In the genomic region with DNA sequence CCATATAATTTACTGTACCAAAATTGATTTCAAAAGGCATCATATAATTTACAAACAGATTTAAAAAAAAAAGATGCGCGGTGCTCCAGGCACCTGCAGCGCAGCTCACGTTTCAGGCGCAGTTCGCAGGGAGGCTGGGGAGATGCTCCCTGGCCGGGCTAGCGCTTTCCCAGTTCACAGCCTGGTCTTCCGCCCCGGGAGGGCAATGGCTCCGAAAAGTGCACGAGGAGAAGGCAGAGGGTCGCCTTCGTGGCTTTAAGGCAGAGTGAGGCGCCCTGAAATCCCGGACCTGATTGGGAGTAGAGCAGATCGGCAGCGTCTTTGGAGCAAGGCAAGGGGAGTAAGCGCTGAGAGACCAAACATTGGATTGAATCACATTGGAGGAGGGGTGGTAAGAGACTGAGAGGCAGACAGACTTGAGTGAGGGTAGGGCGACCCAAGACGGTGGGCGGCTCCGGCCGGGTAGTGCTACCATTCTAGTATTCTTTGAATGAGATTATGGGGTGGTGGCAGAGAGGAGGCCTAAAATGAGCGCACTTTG, we compare ENCODE assay signal across 19 cellular contexts. TPM values are rescaled to one million over a fixed set of nuclear protein-coding genes. Genes with fewer than 3 reads are reported as not detected.
DNase-seq lines count a peak whose midpoint lies in the region; ATAC-seq and TF ChIP-seq lines count a peak whose summit lies in the region.
"Had no signal": no experiment of that assay in that cellular context is flagged by ENCODE, and none has a peak within 500 bp of the region (broad histone marks: within the 10 kb centered on the region; RNA-seq: fewer than 3 reads in every experiment).

No MANE protein-coding gene starts in this region.

- TF ChIP-seq POLR2A in esophagus squamous epithelium (IDR thresholded peaks at IDR 0.05), result no peak

- H3K27me3 Mint-ChIP-seq in IgD-negative memory B cell, result peaks cover 73% of the 10 kb centered on the region

- no peaks in the 10 kb centered on the region for H3K36me3 Mint-ChIP-seq in IgD-negative memory B cell

- H3K9ac ChIP-seq in SK-N-SH (no peak overlapping the region), neural cell (ENCODE audit: low read length) (peak overlapping the region; percentile 12)

- H3K27me3 ChIP-seq in SK-N-SH (ENCODE audit: insufficient read depth), result peaks cover 84% of the 10 kb centered on the region
- H3K27me3 ChIP-seq in neural cell (ENCODE audit: insufficient read depth, low read depth, low read length), result peaks cover 100% of the 10 kb centered on the region
- H3K27me3 ChIP-seq in esophagus squamous epithelium, result peaks cover 18 to 100% (median 51%) of the 10 kb centered on the region in 4 donors

- no peak overlapping the region for H3K27ac ChIP-seq in SK-N-SH (ENCODE audit: low read depth in 2 of 2, low read length in 1 of 2)
- H3K27ac ChIP-seq in coronary artery, result no peak overlapping the region
- no peak overlapping the region for H3K27ac ChIP-seq in neural cell (ENCODE audit: low read length)
- H3K27ac ChIP-seq in esophagus squamous epithelium, result no peak overlapping the region
- H3K27ac ChIP-seq: SJSA1, uterus had no signal

- H3K27ac Mint-ChIP-seq in IgD-negative memory B cell, result peak overlapping the region in 1 of 3 donors; percentile 35

- intact Hi-C loops in esophagus squamous epithelium (cut with DNase I), result no loop called here

- TF ChIP-seq CTCF in SK-N-SH (IDR thresholded peaks at IDR 0.05) (no peak), coronary artery (IDR thresholded peaks at IDR 0.05) (no peak), neural cell (IDR thresholded peaks at IDR 0.05; ENCODE audit: poor library complexity, severe bottlenecking) (no peak), esophagus squamous epithelium (IDR thresholded peaks at IDR 0.05) (no peak)

- H3K79me2 ChIP-seq in SK-N-SH (ENCODE audit: insufficient read depth) (no peaks in the 10 kb centered on the region), neural cell (replicated peaks; ENCODE audit: insufficient read depth, low read length) (no peaks in the 10 kb centered on the region)

- POLR2A ChIA-PET in SK-N-SH (lab: Yijun Ruan, JAX), result no interaction called here

- H3K9me3 Mint-ChIP-seq in IgD-negative memory B cell, result peaks cover 0 to 2% (median 0%) of the 10 kb centered on the region in 3 donors

- H4K20me1 ChIP-seq in SK-N-SH (ENCODE audit: insufficient read depth) (no peaks in the 10 kb centered on the region), neural cell (ENCODE audit: insufficient read depth) (no peaks in the 10 kb centered on the region)

- DNase-seq in SK-N-SH (peak; percentile 35), coronary artery (ENCODE audit: low spot score) (no peak), esophagus squamous epithelium (lab: John Stamatoyannopoulos, UW) (no peak), NCI-H82 (lab: John Stamatoyannopoulos, UW) (no peak), NOMO-1 treated with DMSO at 0.1 percent for 48 hours (lab: John Stamatoyannopoulos, UW; ENCODE audit: unreplicated experiment) (no peak)
- DNase-seq: activated CD4-positive, CD25-positive, alpha-beta regulatory T cell treated with anti-CD3 and anti-CD28 coated beads, Interleukin-2, amount 50 U/mL, for 72 hours; activated gamma-delta T cell; hippocampal formation; KBM-7; NCI-H1694 treated with DMSO at 0.1 percent for 48 hours; NK-92 treated with Interleukin-12 subunit alpha and Interleukin-12 subunit beta, amount 100 ng/mL, for 24 hours; uterus had no signal

- CTCF ChIA-PET in SK-N-SH (lab: Yijun Ruan, JAX), result interaction anchor here (0.7 to 1.3 kb wide), 2 partner anchors 56 to 65 kb away, joined by 3 read pairs; no protein-coding TSS in a partner anchor

- WGBS in SK-N-SH (ENCODE audit: low lambda C conversion rate), result 8% methylated on average over 25 of the region's 25 CpGs
- WGBS in esophagus squamous epithelium, 2 donors, result 3 to 6% methylated on average over 20 to 25 of the region's 25 CpGs

- H3K4me2 ChIP-seq in SK-N-SH (no peak overlapping the region), neural cell (ENCODE audit: low read length) (no peak overlapping the region)

- H3F3A ChIP-seq in SK-N-SH (replicated peaks; ENCODE audit: insufficient read depth), result no peaks in the 10 kb centered on the region
- H3F3A ChIP-seq in neural cell (ENCODE audit: insufficient read depth, low read length, poor library complexity, severe bottlenecking), result no peaks in the 10 kb centered on the region

- H3K4me3 Mint-ChIP-seq in IgD-negative memory B cell, result peak overlapping the region; percentile 63 to 88 (median 81)

- peaks cover 9 to 18% (median 14%) of the 10 kb centered on the region in 3 donors for H3K4me1 Mint-ChIP-seq in IgD-negative memory B cell

- no peak for TF ChIP-seq RAD21 in SK-N-SH (IDR thresholded peaks at IDR 0.05; ENCODE audit: low read length)
- no peak for TF ChIP-seq RAD21 in neural cell (conservative IDR thresholded peaks at IDR 0.05)

- H3K4me1 ChIP-seq in SK-N-SH (ENCODE audit: control insufficient read depth in 1 of 2, insufficient read depth in 2 of 2, low read depth in 1 of 2, low read length in 1 of 2) (peaks cover 0 to 19% of the 10 kb centered on the region in 2 experiments; a peak in 1 of 4 replicates), esophagus squamous epithelium (peaks cover 4 to 36% (median 12%) of the 10 kb centered on the region in 3 donors)
- H3K4me1 ChIP-seq: SJSA1 had no signal

- H3K9me3 ChIP-seq in SK-N-SH, result no peaks in the 10 kb centered on the region
- H3K9me3 ChIP-seq in neural cell (ENCODE audit: low read length), result no peaks in the 10 kb centered on the region
- H3K9me3 ChIP-seq in esophagus squamous epithelium, result no peaks in the 10 kb centered on the region
- H3K9me3 ChIP-seq: SJSA1, uterus had no signal

- H3K9me2 ChIP-seq in SK-N-SH (no peaks in the 10 kb centered on the region), neural cell (ENCODE audit: insufficient read depth, low read length) (no peaks in the 10 kb centered on the region)

- no peak for ATAC-seq in SK-N-SH treated with all-trans-retinoic acid at 6 μM for 48 hours

- H2AFZ ChIP-seq in SK-N-SH (ENCODE audit: low read depth), result no peak overlapping the region
- no peak overlapping the region for H2AFZ ChIP-seq in neural cell (ENCODE audit: low read depth, low read length)

- TF ChIP-seq EP300 in SK-N-SH (IDR thresholded peaks at IDR 0.05; ENCODE audit: borderline replicate concordance in 1 of 2, low read depth in 1 of 2, low read length in 1 of 2) (no peak), neural cell (conservative IDR thresholded peaks at IDR 0.05; ENCODE audit: poor library complexity, severe bottlenecking) (no peak)

- H3K4me3 ChIP-seq in SK-N-SH (ENCODE audit: low read depth in 2 of 2, low read length in 1 of 2) (no peak overlapping the region), coronary artery (peak overlapping the region; percentile 61), neural cell (ENCODE audit: low read length) (peak overlapping the region; percentile 62), esophagus squamous epithelium (no peak overlapping the region)
- H3K4me3 ChIP-seq: SJSA1, uterus had no signal

- H3K36me3 ChIP-seq in SK-N-SH (replicated peaks in 1 of 2; ENCODE audit: control insufficient read depth in 1 of 2, insufficient read depth in 2 of 2, low read length in 1 of 2), result no peaks in the 10 kb centered on the region
- no peaks in the 10 kb centered on the region for H3K36me3 ChIP-seq in neural cell (ENCODE audit: insufficient read depth, low read length)
- no peaks in the 10 kb centered on the region for H3K36me3 ChIP-seq in esophagus squamous epithelium
- H3K36me3 ChIP-seq: SJSA1, uterus had no signal

TF ChIP-seq in SK-N-SH, 30 proteins besides CTCF, POLR2A, EP300 and RAD21:
- TF ChIP-seq NRF1 (IDR thresholded peaks at IDR 0.05; ENCODE audit: low read depth, low read length), result no peak

TF ChIP-seq in SK-N-SH treated with all-trans-retinoic acid at 6 μM for 48 hours, 23 proteins besides CTCF, POLR2A, EP300 and RAD21 (continues in another document):
- TF ChIP-seq TCF4 (CRISPR knock-in tag; IDR thresholded peaks at IDR 0.05; ENCODE audit: borderline replicate concordance) (no peak), ZNF70 (CRISPR knock-in tag; IDR thresholded peaks at IDR 0.05) (no peak), CSDC2 (CRISPR knock-in tag; IDR thresholded peaks at IDR 0.05) (no peak), ZFP3 (CRISPR knock-in tag; IDR thresholded peaks at IDR 0.05) (no peak), ISL1 (CRISPR knock-in tag; IDR thresholded peaks at IDR 0.05) (no peak), ZNF565 (CRISPR knock-in tag; conservative IDR thresholded peaks at IDR 0.05; ENCODE audit: low read depth) (no peak), SNAI2 (CRISPR knock-in tag; IDR thresholded peaks at IDR 0.05) (no peak)

TF ChIP-seq in neural cell, 6 proteins besides CTCF, POLR2A, EP300 and RAD21 (continues in another document):
- TF ChIP-seq SMC3 (conservative IDR thresholded peaks at IDR 0.05; ENCODE audit: poor library complexity), result no peak

RNA-seq across cellular contexts. Expression of a gene that starts 1.5 kb away (rescaled TPM):
- polyA plus RNA-seq in SK-N-SH (2012; rRNA removed), result not detected in 2 replicates
- not detected in 2 replicates for polyA plus RNA-seq in SK-N-SH (2012; cell fraction: cytosol; rRNA removed)
- polyA plus RNA-seq in SK-N-SH (2012; cell fraction: nucleus; rRNA removed), result not detected in 2 replicates
- polyA plus RNA-seq in IgD-negative memory B cell, result not detected
- polyA plus RNA-seq in neural cell, result not detected in 2 replicates
- polyA minus RNA-seq in neural cell, result not detected in 2 replicates
- total RNA-seq in esophagus squamous epithelium, result not detected
- total RNA-seq: A673, cardiac septum, epithelial cell of proximal tubule, SJSA1, uterus had no signal

RNA-seq across cellular contexts. Expression of a gene that starts 58.4 kb away (rescaled TPM):
- polyA plus RNA-seq in SK-N-SH (2012; rRNA removed), result 16.0 and 19.2 TPM in 2 replicates
- 15.6 and 16.3 TPM in 2 replicates for polyA plus RNA-seq in SK-N-SH (2012; cell fraction: cytosol; rRNA removed)
- 14.5 and 14.8 TPM in 2 replicates for polyA plus RNA-seq in SK-N-SH (2012; cell fraction: nucleus; rRNA removed)
- 1.2 TPM for polyA plus RNA-seq in IgD-negative memory B cell
- 135 TPM in 2 replicates for polyA plus RNA-seq in neural cell
- polyA minus RNA-seq in neural cell, result 43.6 and 50.5 TPM in 2 replicates
- total RNA-seq in esophagus squamous epithelium, result 1 to 10 TPM in 3 of 4 donors, not detected in 1; 1.2 to 1.7 (median 1.3) TPM

Comparison
In these comparisons a context has a peak if more than half of its experiments do, and no peak if none do; other contexts are left out.
1. H3K4me3 ChIP-seq: peak in coronary artery (single experiment) and neural cell (single experiment); none in SK-N-SH (0 of 2) and esophagus squamous epithelium (0 of 4).